In genomic region chr2:61993422-61994024, GRCh38 we compare ENCODE assay signal across 8 cellular contexts.
DNase-seq lines count a peak whose midpoint lies in the region; ATAC-seq and FAIRE-seq lines count a peak whose summit lies in the region.

No MANE protein-coding gene starts in this region.

- FAIRE-seq in RCC 7860 (lab: Jason Lieb, UNC), result peak; percentile 47

- intact Hi-C loops in activated CD4-positive, alpha-beta T cell treated with anti-CD3 and anti-CD28 coated beads, Interleukin-2, amount 10 ng/mL, durations not matched to agents 24 days and 14 days (cut with micrococcal nuclease), result loop anchor here (1.0 kb wide), 1 partner anchor 419 kb away; no protein-coding TSS in a partner anchor

- no peaks in the 10 kb centered on the region for H3K9me3 Mint-ChIP-seq in activated CD4-positive, alpha-beta T cell treated with anti-CD3 and anti-CD28 coated beads, Interleukin-2, amount 10 ng/mL, durations not matched to agents 24 days and 14 days
- H3K9me3 Mint-ChIP-seq in effector memory CD8-positive, alpha-beta T cell, result no peaks in the 10 kb centered on the region

- no peak overlapping the region for H3K27ac Mint-ChIP-seq in activated CD4-positive, alpha-beta T cell treated with anti-CD3 and anti-CD28 coated beads, Interleukin-2, amount 10 ng/mL, durations not matched to agents 24 days and 14 days
- H3K27ac Mint-ChIP-seq in effector memory CD8-positive, alpha-beta T cell, result no peak overlapping the region

- H3K27me3 Mint-ChIP-seq in activated CD4-positive, alpha-beta T cell treated with anti-CD3 and anti-CD28 coated beads, Interleukin-2, amount 10 ng/mL, durations not matched to agents 24 days and 14 days, result no peaks in the 10 kb centered on the region
- no peaks in the 10 kb centered on the region for H3K27me3 Mint-ChIP-seq in effector memory CD8-positive, alpha-beta T cell

- H3K4me3 Mint-ChIP-seq in activated CD4-positive, alpha-beta T cell treated with anti-CD3 and anti-CD28 coated beads, Interleukin-2, amount 10 ng/mL, durations not matched to agents 24 days and 14 days, result no peak overlapping the region
- H3K4me3 Mint-ChIP-seq in effector memory CD8-positive, alpha-beta T cell, result no peak overlapping the region

- no peaks in the 10 kb centered on the region for H3K4me1 Mint-ChIP-seq in activated CD4-positive, alpha-beta T cell treated with anti-CD3 and anti-CD28 coated beads, Interleukin-2, amount 10 ng/mL, durations not matched to agents 24 days and 14 days
- H3K4me1 Mint-ChIP-seq in effector memory CD8-positive, alpha-beta T cell (ENCODE audit: low read depth in 2 of 2), result peaks cover 0 to under 1% of the 10 kb centered on the region in 2 donors

- no peaks in the 10 kb centered on the region for H3K36me3 Mint-ChIP-seq in activated CD4-positive, alpha-beta T cell treated with anti-CD3 and anti-CD28 coated beads, Interleukin-2, amount 10 ng/mL, durations not matched to agents 24 days and 14 days (ENCODE audit: low read depth)
- H3K36me3 Mint-ChIP-seq in effector memory CD8-positive, alpha-beta T cell (ENCODE audit: insufficient read depth), result no peaks in the 10 kb centered on the region

- DNase-seq in activated CD4-positive, alpha-beta T cell treated with anti-CD3 and anti-CD28 coated beads, Interleukin-2, amount 10 ng/mL, durations not matched to agents 24 days and 14 days, result peak; percentile 69
- DNase-seq in activated CD4-positive, alpha-beta T cell treated with anti-CD3 and anti-CD28 coated beads, Interleukin-2, amount 50 U/mL, for 1 hour, result no peak
- DNase-seq in HuH-7 (ENCODE audit: low spot score), result peak; percentile 40
- DNase-seq in RCC 7860 (ENCODE audit: low spot score), result peak; percentile 39
- DNase-seq in effector memory CD8-positive, alpha-beta T cell, result peak; percentile 2 to 23 (median 2)
- peak; percentile 22 for DNase-seq in middle frontal gyrus (ENCODE audit: extremely low spot score, low spot score)

- peak; percentile 31 for ATAC-seq in effector memory CD8-positive, alpha-beta T cell (replicated peaks)
- ATAC-seq in HG03039 (IDR thresholded peaks at IDR 0.05; ENCODE audit: unreplicated experiment) (no peak), HG02840 (IDR thresholded peaks at IDR 0.05; ENCODE audit: low FRiP score, unreplicated experiment) (no peak)
